ENCODE assay signal across 8 cellular contexts in the genomic region with DNA sequence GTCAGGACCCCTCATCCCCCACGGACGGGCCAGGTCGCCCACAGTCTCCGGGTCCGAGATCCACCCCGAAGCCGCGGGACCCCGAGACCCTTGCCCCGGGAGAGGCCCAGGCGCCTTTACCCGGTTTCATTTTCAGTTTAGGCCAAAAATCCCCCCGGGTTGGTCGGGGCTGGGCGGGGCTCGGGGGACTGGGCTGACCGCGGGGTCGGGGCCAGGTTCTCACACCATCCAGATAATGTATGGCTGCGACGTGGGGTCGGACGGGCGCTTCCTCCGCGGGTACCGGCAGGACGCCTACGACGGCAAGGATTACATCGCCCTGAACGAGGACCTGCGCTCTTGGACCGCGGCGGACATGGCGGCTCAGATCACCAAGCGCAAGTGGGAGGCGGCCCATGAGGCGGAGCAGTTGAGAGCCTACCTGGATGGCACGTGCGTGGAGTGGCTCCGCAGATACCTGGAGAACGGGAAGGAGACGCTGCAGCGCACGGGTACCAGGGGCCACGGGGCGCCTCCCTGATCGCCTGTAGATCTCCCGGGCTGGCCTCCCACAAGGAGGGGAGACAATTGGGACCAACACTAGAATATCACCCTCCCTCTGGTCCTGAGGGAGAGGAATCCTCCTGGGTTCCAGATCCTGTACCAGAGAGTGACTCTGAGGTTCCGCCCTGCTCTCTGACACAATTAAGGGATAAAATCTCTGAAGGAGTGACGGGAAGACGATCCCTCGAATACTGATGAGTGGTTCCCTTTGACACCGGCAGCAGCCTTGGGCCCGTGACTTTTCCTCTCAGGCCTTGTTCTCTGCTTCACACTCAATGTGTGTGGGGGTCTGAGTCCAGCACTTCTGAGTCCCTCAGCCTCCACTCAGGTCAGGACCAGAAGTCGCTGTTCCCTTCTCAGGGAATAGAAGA. TPM values are rescaled to one million over a fixed set of nuclear protein-coding genes. Genes with fewer than 3 reads are reported as not detected.
DNase-seq lines count a peak whose midpoint lies in the region; ATAC-seq and FAIRE-seq lines count a peak whose summit lies in the region.

No MANE protein-coding gene starts in this region.

- H3K36me3 ChIP-seq in effector memory CD4-positive, alpha-beta T cell (ENCODE audit: control insufficient read depth, insufficient read depth, low read length): peaks cover 38% of the 10 kb centered on the region

- H3K9me3 ChIP-seq in effector memory CD4-positive, alpha-beta T cell (ENCODE audit: control insufficient read depth, low read length): no peaks in the 10 kb centered on the region

- POLR2A ChIA-PET in naive thymus-derived CD8-positive, alpha-beta T cell (lab: Charles Lee): interaction anchor here (0.9 to 3.8 kb wide), 4 partner anchors 15 to 71 kb away, joined by 3 to 68 read pairs (median 30); no protein-coding TSS in a partner anchor

- peak overlapping the region; percentile 100 for H3K27ac ChIP-seq in effector memory CD4-positive, alpha-beta T cell (ENCODE audit: insufficient read depth, low read length, poor library complexity, severe bottlenecking)

- no peak for FAIRE-seq in frontal cortex (lab: Jason Lieb, UNC)

- peak overlapping the region; percentile 91 to 100 (median 100) for H3K27ac Mint-ChIP-seq in naive thymus-derived CD8-positive, alpha-beta T cell

- H3K4me1 Mint-ChIP-seq in naive thymus-derived CD8-positive, alpha-beta T cell: peaks cover 35 to 71% (median 61%) of the 10 kb centered on the region in 4 donors

- H3K4me3 ChIP-seq in effector memory CD4-positive, alpha-beta T cell (ENCODE audit: insufficient read depth, low read depth, low read length, poor library complexity, severe bottlenecking): peak overlapping the region; percentile 91

- peaks cover 0 to 4% (median 0%) of the 10 kb centered on the region in 5 donors for H3K27me3 Mint-ChIP-seq in naive thymus-derived CD8-positive, alpha-beta T cell

- peaks cover 19 to 62% (median 46%) of the 10 kb centered on the region in 3 donors for H3K36me3 Mint-ChIP-seq in naive thymus-derived CD8-positive, alpha-beta T cell

- DNase-seq in activated CD4-positive, alpha-beta T cell treated with anti-CD3 and anti-CD28 coated beads for 48 hours: peak; percentile 52
- no peak for DNase-seq in activated CD4-positive, alpha-beta T cell treated with anti-CD3 and anti-CD28 coated beads for 1 hour
- DNase-seq in RKO (ENCODE audit: low spot score): peak; percentile 36
- DNase-seq in effector memory CD4-positive, alpha-beta T cell: peak in 1 of 3 donors; percentile 27
- peak in 4 of 10 donors; percentile 25 to 49 (median 34) for DNase-seq in naive thymus-derived CD8-positive, alpha-beta T cell
- no peak for DNase-seq in NCI-H2081 treated with DMSO at 0.1 percent for 48 hours (lab: John Stamatoyannopoulos, UW)
- no peak for DNase-seq in frontal cortex (ENCODE audit: low spot score in 2 of 2)
- DNase-seq in NCI-H748 treated with DMSO at 0.1 percent for 48 hours (lab: John Stamatoyannopoulos, UW): no peak

- peak overlapping the region; percentile 91 to 99 (median 98) for H3K4me3 Mint-ChIP-seq in naive thymus-derived CD8-positive, alpha-beta T cell

- peaks cover 0 to 2% (median 0%) of the 10 kb centered on the region in 9 donors for H3K9me3 Mint-ChIP-seq in naive thymus-derived CD8-positive, alpha-beta T cell

- no peak for ATAC-seq in naive thymus-derived CD8-positive, alpha-beta T cell

- H3K27me3 ChIP-seq in effector memory CD4-positive, alpha-beta T cell (replicated peaks; ENCODE audit: control insufficient read depth, insufficient read depth, low read length, poor library complexity, severe bottlenecking): no peaks in the 10 kb centered on the region

- peaks cover 41% of the 10 kb centered on the region for H3K4me1 ChIP-seq in effector memory CD4-positive, alpha-beta T cell (ENCODE audit: control insufficient read depth, insufficient read depth, low read length, poor library complexity, severe bottlenecking)

RNA-seq across cellular contexts. Expression of a gene that starts 1.0 kb away (rescaled TPM):
- 1,000 to 10,000 TPM; 2,087 to 2,115 TPM for total RNA-seq in naive thymus-derived CD8-positive, alpha-beta T cell
- 1,000 to 10,000 TPM; 2,084 to 4,021 (median 2,635) TPM for polyA plus RNA-seq in naive thymus-derived CD8-positive, alpha-beta T cell
- 55.4 TPM for total RNA-seq in frontal cortex

Comparison
In these comparisons a context has a peak if more than half of its experiments do, and no peak if none do; other contexts are left out.
1. DNase-seq: peak in activated CD4-positive, alpha-beta T cell treated with anti-CD3 and anti-CD28 coated beads for 48 hours (single experiment) and RKO (single experiment); none in activated CD4-positive, alpha-beta T cell treated with anti-CD3 and anti-CD28 coated beads for 1 hour (single experiment), NCI-H2081 treated with DMSO at 0.1 percent for 48 hours (single experiment), frontal cortex (0 of 2) and NCI-H748 treated with DMSO at 0.1 percent for 48 hours (single experiment).
2. RNA of a gene that starts 1.0 kb away (total RNA-seq): 2,087 to 2,115 TPM in naive thymus-derived CD8-positive, alpha-beta T cell; 55.4 TPM in frontal cortex (single experiment); every median in the first group is over 10 times any median in the second.